In genomic region chr5:122392224-122392623, GRCh38 we compare ENCODE assay signal across 27 cellular contexts.
"Had no signal": no experiment of that assay in that cellular context is flagged by ENCODE, and none has a peak within 500 bp of the region (broad histone marks: within the 10 kb centered on the region; RNA-seq: fewer than 3 reads in every experiment).

No MANE protein-coding gene starts in this region.

- H3K27ac ChIP-seq: left lung, lower lobe of right lung, ovary, right atrium auricular region, right lobe of liver, stomach, testis, thyroid gland, upper lobe of right lung had no signal

- H3K27me3 ChIP-seq: left lung, ovary, right atrium auricular region, right lobe of liver, stomach, testis, thyroid gland, transverse colon, upper lobe of right lung had no signal

- H3K4me1 ChIP-seq: left lung, lower lobe of right lung, right atrium auricular region, right lobe of liver, testis, thyroid gland, upper lobe of right lung had no signal

- H3K4me3 ChIP-seq: left lung, lower lobe of right lung, mucosa of descending colon, ovary, right atrium auricular region, right lobe of liver, stomach, testis, thyroid gland, transverse colon, upper lobe of right lung had no signal

- H3K36me3 Mint-ChIP-seq: immature natural killer cell; naive thymus-derived CD4-positive, alpha-beta T cell; natural killer cell treated with Interleukin-12 subunit alpha and Interleukin-12 subunit beta and Interleukin-15 and Interleukin-18, amount 100 ng/mL, for 72 hours; stimulated activated naive B cell treated with anti-CD40 and anti-IgM and Interleukin-4, amounts not matched to agents 10 μg/mL and 1 μg/mL and 100 μg/mL, for 72 hours had no signal

- H3K9me3 Mint-ChIP-seq: stimulated activated naive B cell treated with anti-CD40 and anti-IgM and Interleukin-4, amounts not matched to agents 10 μg/mL and 1 μg/mL and 100 μg/mL, for 72 hours had no signal

- H3K4me3 Mint-ChIP-seq: immature natural killer cell; naive thymus-derived CD4-positive, alpha-beta T cell; natural killer cell treated with Interleukin-12 subunit alpha and Interleukin-12 subunit beta and Interleukin-15 and Interleukin-18, amount 100 ng/mL, for 72 hours; stimulated activated naive B cell treated with anti-CD40 and anti-IgM and Interleukin-4, amounts not matched to agents 10 μg/mL and 1 μg/mL and 100 μg/mL, for 72 hours had no signal

- H3K9me3 ChIP-seq: left lung, lower lobe of right lung, mucosa of descending colon, ovary, right atrium auricular region, right lobe of liver, stomach, testis, thyroid gland, transverse colon, upper lobe of right lung had no signal

- ATAC-seq: left colon; left lung; lower lobe of right lung; mucosa of descending colon; naive thymus-derived CD4-positive, alpha-beta T cell; natural killer cell treated with Interleukin-12 subunit alpha and Interleukin-12 subunit beta and Interleukin-15 and Interleukin-18, amount 100 ng/mL, for 72 hours; right lobe of liver; stimulated activated naive B cell treated with anti-CD40 and anti-IgM and Interleukin-4, amounts not matched to agents 10 μg/mL and 1 μg/mL and 100 μg/mL, for 72 hours; stimulated activated naive CD8-positive, alpha-beta T cell treated with anti-CD3 and anti-CD28 coated beads, Interleukin-15, Interleukin-2, amounts not matched to agents 100 U/mL and 50 U/mL, for 24 hours; upper lobe of right lung had no signal

- H3K36me3 ChIP-seq: left lung, lower lobe of right lung, ovary, right atrium auricular region, right lobe of liver, stomach, thyroid gland, transverse colon, upper lobe of right lung had no signal

- H3K4me1 Mint-ChIP-seq: immature natural killer cell; naive thymus-derived CD4-positive, alpha-beta T cell; stimulated activated naive B cell treated with anti-CD40 and anti-IgM and Interleukin-4, amounts not matched to agents 10 μg/mL and 1 μg/mL and 100 μg/mL, for 72 hours had no signal

- H3K27ac Mint-ChIP-seq: immature natural killer cell; naive thymus-derived CD4-positive, alpha-beta T cell; natural killer cell treated with Interleukin-12 subunit alpha and Interleukin-12 subunit beta and Interleukin-15 and Interleukin-18, amount 100 ng/mL, for 72 hours; progenitor cell of endocrine pancreas; stimulated activated naive B cell treated with anti-CD40 and anti-IgM and Interleukin-4, amounts not matched to agents 10 μg/mL and 1 μg/mL and 100 μg/mL, for 72 hours had no signal

- H3K27me3 Mint-ChIP-seq: natural killer cell treated with Interleukin-12 subunit alpha and Interleukin-12 subunit beta and Interleukin-15 and Interleukin-18, amount 100 ng/mL, for 72 hours; progenitor cell of endocrine pancreas had no signal

- DNase-seq: hypothalamus; immature natural killer cell; kidney; left colon; left lung; lower lobe of right lung; mammary epithelial cell; mesendoderm; midbrain; mucosa of descending colon; naive thymus-derived CD4-positive, alpha-beta T cell; ovary; right lobe of liver; stimulated activated CD4-positive, alpha-beta T cell treated with anti-CD3 and anti-CD28 coated beads, Interleukin-12 subunit alpha, Interleukin-12 subunit beta, amount 100 ng/mL, for 4 hours; stimulated activated CD4-positive, alpha-beta T cell treated with anti-CD3 and anti-CD28 coated beads, Interleukin-15, amount 100 ng/mL, for 24 hours; stimulated activated CD4-positive, alpha-beta T cell treated with anti-CD3 and anti-CD28 coated beads, Interleukin-2, amount 100 ng/mL, for 24 hours; stimulated activated CD4-positive, alpha-beta T cell treated with anti-CD3 and anti-CD28 coated beads, Interleukin-4, amount 100 ng/mL, for 1 hour; stimulated activated naive B cell treated with anti-CD40 and anti-IgM and Interleukin-4, amounts not matched to agents 10 μg/mL and 1 μg/mL and 100 μg/mL, for 72 hours; stimulated activated naive CD8-positive, alpha-beta T cell treated with anti-CD3 and anti-CD28 coated beads, Interleukin-15, Interleukin-2, amounts not matched to agents 100 U/mL and 50 U/mL, for 24 hours; stomach; testis; thyroid gland; transverse colon; upper lobe of right lung had no signal
